ENCODE assay signal across 15 cellular contexts in genomic region chr5:150181035-150181434, GRCh38. TPM values are rescaled to one million over a fixed set of nuclear protein-coding genes. Genes with fewer than 3 reads are reported as not detected.
DNase-seq lines count a peak whose midpoint lies in the region; ATAC-seq and TF ChIP-seq lines count a peak whose summit lies in the region.
"Had no signal": no experiment of that assay in that cellular context is flagged by ENCODE, and none has a peak within 500 bp of the region (broad histone marks: within the 10 kb centered on the region; RNA-seq: fewer than 3 reads in every experiment).

No MANE protein-coding gene starts in this region.

- H3K36me3 ChIP-seq in lung (ENCODE audit: control insufficient read depth in 2 of 2, insufficient read depth in 2 of 2, low read length in 2 of 2): no peaks in the 10 kb centered on the region

- peak; percentile 80 for DNase-seq in H4 (ENCODE audit: low spot score)
- DNase-seq in coronary artery (ENCODE audit: low spot score): no peak
- DNase-seq in lung (ENCODE audit: low spot score): no peak
- no peak for DNase-seq in SHP77 (lab: John Stamatoyannopoulos, UW)
- DNase-seq in SW480 (ENCODE audit: low spot score): no peak
- no peak for DNase-seq in NCI-H526 treated with DMSO at 0.1 percent for 48 hours (lab: John Stamatoyannopoulos, UW)
- no peak for DNase-seq in activated naive CD4-positive, alpha-beta T cell treated with anti-CD3 and anti-CD28 coated beads, Interleukin-2, amount 50 U/mL, for 72 hours (ENCODE audit: low spot score in 2 of 2)
- DNase-seq: activated naive CD8-positive, alpha-beta T cell treated with anti-CD3 and anti-CD28 coated beads, Interleukin-2, amount 10 ng/mL, durations not matched to agents 7 days and 5 days; effector CD4-positive, alpha-beta T cell; GF-D8; MM.1S; NCI-H345 had no signal

- no peaks in the 10 kb centered on the region for H3K27me3 ChIP-seq in lung (ENCODE audit: control insufficient read depth, insufficient read depth)

- H3K9me3 Mint-ChIP-seq in activated naive CD4-positive, alpha-beta T cell treated with anti-CD3 and anti-CD28 coated beads, Interleukin-2, amount 50 U/mL, for 72 hours: no peaks in the 10 kb centered on the region
- H3K9me3 Mint-ChIP-seq: activated naive CD8-positive, alpha-beta T cell treated with anti-CD3 and anti-CD28 coated beads, Interleukin-2, amount 10 ng/mL, durations not matched to agents 7 days and 5 days had no signal

- peak overlapping the region in 1 of 2 donors; percentile 63 for H3K27ac Mint-ChIP-seq in activated naive CD4-positive, alpha-beta T cell treated with anti-CD3 and anti-CD28 coated beads, Interleukin-2, amount 50 U/mL, for 72 hours
- H3K27ac Mint-ChIP-seq: activated naive CD8-positive, alpha-beta T cell treated with anti-CD3 and anti-CD28 coated beads, Interleukin-2, amount 10 ng/mL, durations not matched to agents 7 days and 5 days had no signal

- no peak for ATAC-seq in lung (ENCODE audit: insufficient read depth, low FRiP score)
- no peak for ATAC-seq in activated naive CD4-positive, alpha-beta T cell treated with anti-CD3 and anti-CD28 coated beads, Interleukin-2, amount 50 U/mL, for 72 hours

- H3K27ac ChIP-seq in coronary artery: peak overlapping the region; percentile 86 to 98
- peak overlapping the region; percentile 26 to 35 for H3K27ac ChIP-seq in lung (ENCODE audit: low read depth in 1 of 2, low read length in 1 of 2)
- H3K27ac ChIP-seq in temporal lobe (ENCODE audit: low read depth, low read length): peak overlapping the region; percentile 48
- H3K27ac ChIP-seq: C4-2B, RWPE1 had no signal

- 74 to 82% methylated on average over 6 of the region's 6 CpGs for WGBS in lung, 2 donors

- H3K36me3 Mint-ChIP-seq in activated naive CD4-positive, alpha-beta T cell treated with anti-CD3 and anti-CD28 coated beads, Interleukin-2, amount 50 U/mL, for 72 hours: no peaks in the 10 kb centered on the region
- H3K36me3 Mint-ChIP-seq: activated naive CD8-positive, alpha-beta T cell treated with anti-CD3 and anti-CD28 coated beads, Interleukin-2, amount 10 ng/mL, durations not matched to agents 7 days and 5 days had no signal

- no peak for TF ChIP-seq CTCF in coronary artery (IDR thresholded peaks at IDR 0.05)
- no peak for TF ChIP-seq CTCF in lung (IDR thresholded peaks at IDR 0.05; ENCODE audit: control extremely low read depth, extremely low read depth)

- no peaks in the 10 kb centered on the region for H3K9me3 ChIP-seq in lung (ENCODE audit: control insufficient read depth in 2 of 2, insufficient read depth in 1 of 2, low read length in 1 of 2)

- peaks cover 0 to 7% of the 10 kb centered on the region in 2 donors for H3K4me1 ChIP-seq in lung (ENCODE audit: control insufficient read depth in 2 of 2, insufficient read depth in 2 of 2, low read length in 2 of 2)

- H3K4me3 ChIP-seq in coronary artery (no peak overlapping the region), lung (no peak overlapping the region)

RNA-seq across cellular contexts. Expression of gene SLC6A7, which starts 8.8 kb away (rescaled TPM):
- total RNA-seq in H4 (2014; rRNA removed; shearing (Covaris generic)): not detected in 2 replicates
- total RNA-seq in lung (under 1 TPM in 1 of 2 donors, not detected in 1; 0.06 TPM), temporal lobe (1.5 TPM)
- polyA plus RNA-seq in lung: under 1 TPM; 0.02 to 0.03 TPM
- total RNA-seq in activated naive CD4-positive, alpha-beta T cell treated with anti-CD3 and anti-CD28 coated beads, Interleukin-2, amount 50 U/mL, for 72 hours: not detected
- total RNA-seq: activated naive CD8-positive, alpha-beta T cell treated with anti-CD3 and anti-CD28 coated beads, Interleukin-2, amount 10 ng/mL, durations not matched to agents 7 days and 5 days had no signal

RNA-seq across cellular contexts. Expression of gene CDX1, which starts 14.5 kb away (rescaled TPM):
- total RNA-seq in H4 (2014; rRNA removed; shearing (Covaris generic)): not detected in 2 replicates
- under 1 TPM; 0.25 to 0.43 TPM for total RNA-seq in lung
- polyA plus RNA-seq in lung: under 1 TPM; 0.09 to 0.28 TPM
- not detected for total RNA-seq in temporal lobe
- total RNA-seq in activated naive CD4-positive, alpha-beta T cell treated with anti-CD3 and anti-CD28 coated beads, Interleukin-2, amount 50 U/mL, for 72 hours: not detected
- total RNA-seq: activated naive CD8-positive, alpha-beta T cell treated with anti-CD3 and anti-CD28 coated beads, Interleukin-2, amount 10 ng/mL, durations not matched to agents 7 days and 5 days had no signal

RNA-seq across cellular contexts. Expression of gene PDGFRB, which starts 25.4 kb away (rescaled TPM):
- total RNA-seq in H4 (2014; rRNA removed; shearing (Covaris generic)): 21.6 and 30.1 TPM in 2 replicates
- total RNA-seq in lung (100 to 1,000 TPM; 110 to 215 TPM), temporal lobe (19.4 TPM)
- 10 to 100 TPM; 33.6 to 46.5 TPM for polyA plus RNA-seq in lung
- under 1 TPM; 0.64 to 0.89 TPM for total RNA-seq in activated naive CD4-positive, alpha-beta T cell treated with anti-CD3 and anti-CD28 coated beads, Interleukin-2, amount 50 U/mL, for 72 hours

Comparison
In these comparisons a context has a peak if more than half of its experiments do, and no peak if none do; other contexts are left out.
1. H3K27ac ChIP-seq: peak in every context shown above with its lines; median percentile 92 in coronary artery; 48 in temporal lobe; 30 in lung.
2. RNA of gene PDGFRB, which starts 25.4 kb away (total RNA-seq): 110 to 215 TPM in lung, 21.6 to 30.1 TPM in H4 and 19.4 TPM in temporal lobe (single experiment); 0.64 to 0.89 TPM in activated naive CD4-positive, alpha-beta T cell treated with anti-CD3 and anti-CD28 coated beads, Interleukin-2, amount 50 U/mL, for 72 hours; every median in the first group is over 10 times any median in the second.